ENCODE assay signal across 35 cellular contexts in genomic region chr9:123370108-123370507, GRCh38. TPM values are rescaled to one million over a fixed set of nuclear protein-coding genes. Genes with fewer than 3 reads are reported as not detected.
"Had no signal": no experiment of that assay in that cellular context is flagged by ENCODE, and none has a peak within 500 bp of the region (broad histone marks: within the 10 kb centered on the region; RNA-seq: fewer than 3 reads in every experiment).

No MANE protein-coding gene starts in this region.

- H3K27ac ChIP-seq: adrenal gland, brain microvascular endothelial cell, epithelial cell of prostate, esophagus squamous epithelium, WERI-Rb-1 had no signal

- H3K4me3 ChIP-seq: adrenal gland, esophagus squamous epithelium had no signal

- H3K36me3 ChIP-seq: adrenal gland, brain microvascular endothelial cell, esophagus squamous epithelium had no signal

- H3K4me3 Mint-ChIP-seq: activated B cell treated with CpG ODN at 0.5 μM for 24 hours; activated CD8-positive, alpha-beta T cell treated with anti-CD3 and anti-CD28 coated beads for 36 hours; activated naive CD8-positive, alpha-beta T cell; activated naive CD8-positive, alpha-beta T cell treated with anti-CD3 and anti-CD28 coated beads, Interleukin-2, amount 50 U/mL, for 24 hours; activated T-cell treated with anti-CD3 and anti-CD28 coated beads, Interleukin-2, amount 50 U/mL, for 4 hours; activated T-helper 17 cell treated with anti-CD3 and anti-CD28 coated beads, Interleukin-2, amount 50 U/mL, for 72 hours; T-helper 17 cell; T-helper 2 cell treated with Interferon-gamma antibody and Interleukin-4, amounts not matched to agents 5 μg/mL and 100 μg/mL, for 36 hours had no signal

- H3K9me3 Mint-ChIP-seq: activated B cell treated with CpG ODN at 0.5 μM for 24 hours; activated CD8-positive, alpha-beta T cell treated with anti-CD3 and anti-CD28 coated beads for 36 hours; activated naive CD8-positive, alpha-beta T cell treated with anti-CD3 and anti-CD28 coated beads, Interleukin-2, amount 50 U/mL, for 24 hours; activated T-cell treated with anti-CD3 and anti-CD28 coated beads, Interleukin-2, amount 50 U/mL, for 4 hours; activated T-helper 17 cell treated with anti-CD3 and anti-CD28 coated beads, Interleukin-2, amount 50 U/mL, for 72 hours; T-helper 2 cell treated with Interferon-gamma antibody and Interleukin-4, amounts not matched to agents 5 μg/mL and 100 μg/mL, for 36 hours had no signal

- H3K9me3 ChIP-seq: adrenal gland, esophagus squamous epithelium had no signal

- DNase-seq: activated B cell treated with CpG ODN at 0.5 μM for 24 hours; activated CD4-positive, alpha-beta T cell treated with anti-CD3 and anti-CD28 coated beads for 48 hours; activated CD4-positive, alpha-beta T cell treated with anti-CD3 and anti-CD28 coated beads, Interleukin-2, amount 50 U/mL, for 1 hour; activated CD4-positive, alpha-beta T cell treated with anti-CD3 and anti-CD28 coated beads, Interleukin-2, amount 50 U/mL, for 48 hours; activated CD8-positive, alpha-beta memory T cell treated with anti-CD3 and anti-CD28 coated beads for 24 hours; activated CD8-positive, alpha-beta T cell treated with anti-CD3 and anti-CD28 coated beads for 36 hours; activated effector memory CD4-positive, alpha-beta T cell treated with Interleukin-2 at 50 U/mL for 16 hours; activated gamma-delta T cell treated with Interleukin-2 at 50 U/mL for 16 hours; activated naive CD4-positive, alpha-beta T cell treated with anti-CD3 and anti-CD28 coated beads, Interleukin-2, amount 50 U/mL, for 16 hours; activated naive CD4-positive, alpha-beta T cell treated with Interleukin-2 at 50 U/mL for 16 hours; activated naive CD8-positive, alpha-beta T cell treated with anti-CD3 and anti-CD28 coated beads, Interleukin-2, amount 50 U/mL, for 24 hours; activated T-cell treated with anti-CD3 and anti-CD28 coated beads, Interleukin-2, amount 50 U/mL, for 4 hours; adrenal gland; amygdala; brain microvascular endothelial cell; caudate nucleus; cortex of kidney; dermis blood vessel endothelial cell; effector CD8-positive, alpha-beta T cell; esophagus squamous epithelium; foreskin melanocyte; T-helper 1 cell; T-helper 17 cell; T1000; WERI-Rb-1 had no signal

- FAIRE-seq: astrocyte, colon, endometrium, endothelial cell of umbilical vein had no signal

- H3K36me3 Mint-ChIP-seq: activated naive CD8-positive, alpha-beta T cell had no signal

- H3K4me1 Mint-ChIP-seq: activated naive CD8-positive, alpha-beta T cell treated with anti-CD3 and anti-CD28 coated beads, Interleukin-2, amount 50 U/mL, for 24 hours had no signal

- H3K27ac Mint-ChIP-seq: activated B cell treated with CpG ODN at 0.5 μM for 24 hours; activated CD8-positive, alpha-beta T cell treated with anti-CD3 and anti-CD28 coated beads for 36 hours; activated naive CD8-positive, alpha-beta T cell; activated naive CD8-positive, alpha-beta T cell treated with anti-CD3 and anti-CD28 coated beads, Interleukin-2, amount 50 U/mL, for 24 hours; activated T-helper 17 cell treated with anti-CD3 and anti-CD28 coated beads, Interleukin-2, amount 50 U/mL, for 72 hours; T-helper 17 cell; T-helper 2 cell treated with Interferon-gamma antibody and Interleukin-4, amounts not matched to agents 5 μg/mL and 100 μg/mL, for 36 hours had no signal

RNA-seq across cellular contexts. Expression of gene CRB2, which starts 14.1 kb away (rescaled TPM):
- total RNA-seq: dermis blood vessel endothelial cell, endothelial cell of umbilical vein, esophagus squamous epithelium, fibroblast of lung, fibroblast of villous mesenchyme, T-helper 17 cell had no signal
- polyA plus RNA-seq: endothelial cell of umbilical vein, fibroblast of lung had no signal
